8 cellular contexts compared by ENCODE assay signal in genomic region chr1:26788836-26789611, GRCh38. TPM values are rescaled to one million over a fixed set of nuclear protein-coding genes. Genes with fewer than 3 reads are reported as not detected.
DNase-seq lines count a peak whose midpoint lies in the region; ATAC-seq and TF ChIP-seq lines count a peak whose summit lies in the region.

No MANE protein-coding gene starts in this region.

- TF ChIP-seq CTCF in 22Rv1 (IDR thresholded peaks at IDR 0.05) (peak; percentile 96), upper lobe of left lung (IDR thresholded peaks at IDR 0.05) (peak; percentile 89 to 98 (median 94))

- POLR2A ChIA-PET in T-cell (lab: Charles Lee) = interaction anchor here (0.5 to 2.3 kb wide), 4 partner anchors 70 to 222 kb away, joined by 3 to 8 read pairs (median 6); no protein-coding TSS in a partner anchor

- peaks cover 36 to 46% (median 42%) of the 10 kb centered on the region in 4 donors for H3K4me1 ChIP-seq in upper lobe of left lung

- ATAC-seq in GM18519 (IDR thresholded peaks at IDR 0.05; ENCODE audit: low FRiP score, unreplicated experiment) (peak; percentile 33), T-cell (replicated peaks in 1 of 4) (peak; percentile 28 to 51 (median 44)), left cardiac atrium (peak; percentile 48 to 58), upper lobe of left lung (ENCODE audit: low FRiP score in 2 of 2) (peak; percentile 84 to 88)

- peak overlapping the region; percentile 94 to 99 for H3K27ac Mint-ChIP-seq in T-cell

- H3K4me1 Mint-ChIP-seq in T-cell = peaks cover 64 to 76% (median 75%) of the 10 kb centered on the region in 3 donors

- H3K27me3 Mint-ChIP-seq in T-cell = no peaks in the 10 kb centered on the region

- CTCF ChIA-PET in T-cell (lab: Charles Lee) = interaction anchor here (0.6 to 6.3 kb wide), 29 partner anchors 8 to 373 kb away, joined by 3 to 156 read pairs (median 5); partner anchors contain the start of gene NUDC (in 1 of the 2)

- H3K27me3 ChIP-seq in upper lobe of left lung = no peaks in the 10 kb centered on the region

- intact Hi-C loops in left cardiac atrium (cut with DNase I) (loop anchor here (1.0 to 10.0 kb wide), 5 partner anchors 37 to 284 kb away; partner anchors contain the start of gene ARID1A (in 1 of the 2)), posterior vena cava (cut with DNase I) (loop anchor here (5.0 kb wide), 2 partner anchors 92 to 97 kb away; partner anchors contain the start of gene ARID1A (in 1 of the 2))

- no peaks in the 10 kb centered on the region for H3K9me3 Mint-ChIP-seq in T-cell

- peak overlapping the region; percentile 97 for H3K27ac ChIP-seq in 22Rv1
- peak overlapping the region; percentile 96 to 100 (median 100) for H3K27ac ChIP-seq in upper lobe of left lung

- peaks cover 0 to 14% (median 2%) of the 10 kb centered on the region in 4 donors for H3K36me3 ChIP-seq in upper lobe of left lung

- WGBS in upper lobe of left lung, 2 donors = 1% methylated on average over 19 of the region's 19 CpGs

- TF ChIP-seq POLR2A in upper lobe of left lung (IDR thresholded peaks at IDR 0.05) = peak in 1 of 4 donors; percentile 16

- H3K4me3 Mint-ChIP-seq in T-cell = peak overlapping the region; percentile 86 to 100 (median 98)

- H3K9me3 ChIP-seq in upper lobe of left lung = no peaks in the 10 kb centered on the region

- peak overlapping the region; percentile 4 to 79 (median 62) for H3K4me3 ChIP-seq in upper lobe of left lung

- H3K36me3 Mint-ChIP-seq in T-cell = peaks cover 17% of the 10 kb centered on the region

- peak; percentile 76 to 88 (median 83) for DNase-seq in NCI-H1417 (lab: John Stamatoyannopoulos, UW)
- peak; percentile 65 to 91 (median 85) for DNase-seq in T-cell
- peak; percentile 69 for DNase-seq in amniotic epithelial cell (ENCODE audit: low read depth)
- peak; percentile 90 for DNase-seq in left cardiac atrium
- DNase-seq in posterior vena cava (ENCODE audit: low spot score) = peak; percentile 93
- peak in 1 of 2 donors; percentile 93 for DNase-seq in upper lobe of left lung

- no peak for TF ChIP-seq EP300 in upper lobe of left lung (IDR thresholded peaks at IDR 0.05)

RNA-seq across cellular contexts. Expression of gene PIGV, which starts 1.3 kb away (rescaled TPM):
- total RNA-seq in T-cell (10 to 100 TPM; 10.3 to 24.0 (median 20.3) TPM), left cardiac atrium (1 to 10 TPM; 6.1 to 6.7 TPM), posterior vena cava (1 to 10 TPM; 6.3 to 7.9 TPM), upper lobe of left lung (10 to 100 TPM; 11.9 to 25.1 (median 17.5) TPM)

RNA-seq across cellular contexts. Expression of gene ZDHHC18, which starts 37.5 kb away (rescaled TPM):
- total RNA-seq in T-cell = 10 to 100 TPM; 41.1 to 59.9 (median 50.6) TPM
- 10 to 100 TPM; 15.6 to 18.6 TPM for total RNA-seq in left cardiac atrium
- 10 to 100 TPM; 17.4 to 17.7 TPM for total RNA-seq in posterior vena cava
- 10 to 100 TPM; 18.9 to 35.9 (median 24.9) TPM for total RNA-seq in upper lobe of left lung

Comparison
In these comparisons a context has a peak if more than half of its experiments do, and no peak if none do; other contexts are left out.
1. ATAC-seq: peak in every context shown above with its lines; median percentile 86 in upper lobe of left lung; 53 in left cardiac atrium; 44 in T-cell; 33 in GM18519.